ENCODE assay signal across 1 cellular context in the genomic region with DNA sequence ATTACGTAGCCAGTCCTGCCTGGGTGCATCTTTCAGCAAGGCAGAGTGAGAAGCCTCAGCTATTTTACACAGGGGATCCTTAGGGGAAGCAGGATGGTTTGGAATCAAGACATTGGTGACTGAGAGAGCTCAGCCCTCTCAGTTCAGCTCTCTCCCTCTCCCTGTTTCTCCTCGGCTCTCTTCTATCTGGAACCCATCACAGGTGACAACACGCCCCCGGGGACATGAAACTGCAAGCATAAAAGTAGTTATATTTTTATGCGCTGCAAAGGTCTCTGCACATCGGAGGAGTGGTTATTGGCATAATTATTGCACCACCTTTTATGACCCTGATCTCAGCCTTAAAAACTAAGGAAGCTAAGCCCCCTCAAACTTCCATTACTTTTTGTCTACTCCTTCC.
TF ChIP-seq lines count a peak whose summit lies in the region.

No MANE protein-coding gene starts in this region.

TF ChIP-seq in GM23338, 12 proteins besides CTCF, POLR2A, EP300 and RAD21 (continued from another document):
- TF ChIP-seq ZNF331 (CRISPR knock-in tag; IDR thresholded peaks at IDR 0.05; ENCODE audit: low read depth), result no peak
